9 cellular contexts compared by ENCODE assay signal in genomic region chr1:26582836-26583460, GRCh38. TPM values are rescaled to one million over a fixed set of nuclear protein-coding genes. Genes with fewer than 3 reads are reported as not detected.
DNase-seq lines count a peak whose midpoint lies in the region; ATAC-seq and TF ChIP-seq lines count a peak whose summit lies in the region.
"Had no signal": no experiment of that assay in that cellular context is flagged by ENCODE, and none has a peak within 500 bp of the region (broad histone marks: within the 10 kb centered on the region; RNA-seq: fewer than 3 reads in every experiment).

No MANE protein-coding gene starts in this region.

- H3K27ac Mint-ChIP-seq in T-helper 17 cell, result peak overlapping the region; percentile 57

- peaks cover 15% of the 10 kb centered on the region for H3K4me1 Mint-ChIP-seq in T-helper 17 cell

- no peaks in the 10 kb centered on the region for H3K36me3 Mint-ChIP-seq in T-helper 17 cell (ENCODE audit: low read depth)

- no peaks in the 10 kb centered on the region for H3K27me3 ChIP-seq in BE2C

- peak; percentile 48 for ATAC-seq in GM21381 (IDR thresholded peaks at IDR 0.05; ENCODE audit: unreplicated experiment)
- no peak for ATAC-seq in T-helper 17 cell
- ATAC-seq in HG03135 (IDR thresholded peaks at IDR 0.05; ENCODE audit: unreplicated experiment), result no peak

- no peak for TF ChIP-seq CTCF in epithelial cell of esophagus (IDR thresholded peaks at IDR 0.05; ENCODE audit: insufficient read depth, low read depth, low read length, missing control alignments)
- TF ChIP-seq CTCF in BE2C (IDR thresholded peaks at IDR 0.05; ENCODE audit: low read depth, low read length), result no peak

- H3K4me3 ChIP-seq in epithelial cell of esophagus (ENCODE audit: low read length) (no peak overlapping the region), BE2C (ENCODE audit: low read depth, low read length) (no peak overlapping the region)

- H3K9me3 ChIP-seq in T-helper 17 cell (ENCODE audit: control insufficient read depth, low read length, poor library complexity, severe bottlenecking) (no peaks in the 10 kb centered on the region), BE2C (no peaks in the 10 kb centered on the region)

- no peak overlapping the region for H3K4me3 Mint-ChIP-seq in T-helper 17 cell

- no peak for DNase-seq in T-helper 17 cell
- peak; percentile 48 for DNase-seq in epithelial cell of esophagus (ENCODE audit: low read depth)
- peak; percentile 78 to 83 for DNase-seq in stimulated activated CD8-positive, alpha-beta memory T cell treated with anti-CD3 and anti-CD28 coated beads, Interleukin-15, amount 100 ng/mL, for 48 hours (ENCODE audit: low read depth in 2 of 2)
- DNase-seq in BE2C, result no peak
- DNase-seq in A172 (ENCODE audit: low spot score), result no peak
- no peak for DNase-seq in RPMI8226
- DNase-seq: mesendoderm had no signal

- H3K4me1 ChIP-seq in BE2C, result no peaks in the 10 kb centered on the region

- H3K27me3 Mint-ChIP-seq in T-helper 17 cell, result no peaks in the 10 kb centered on the region

- no peaks in the 10 kb centered on the region for H3K36me3 ChIP-seq in BE2C

RNA-seq across cellular contexts. Expression of gene RPS6KA1, which starts 53.4 kb away (rescaled TPM):
- total RNA-seq in T-helper 17 cell, result 10 to 100 TPM; 76.3 to 98.0 TPM
- polyA plus RNA-seq in BE2C (2012; ENCODE audit: insufficient read depth, insufficient read length, low read depth), result 4.7 TPM
- total RNA-seq in A172 (2014; rRNA removed; shearing (Covaris generic)), result 14.6 and 22.2 TPM in 2 replicates

Comparison
In these comparisons a context has a peak if more than half of its experiments do, and no peak if none do; other contexts are left out.
1. DNase-seq: peak in epithelial cell of esophagus (single experiment) and stimulated activated CD8-positive, alpha-beta memory T cell treated with anti-CD3 and anti-CD28 coated beads, Interleukin-15, amount 100 ng/mL, for 48 hours (2 of 2); none in T-helper 17 cell (0 of 3), BE2C (single experiment), A172 (single experiment) and RPMI8226 (single experiment).